8 cellular contexts compared by ENCODE assay signal in the genomic region with DNA sequence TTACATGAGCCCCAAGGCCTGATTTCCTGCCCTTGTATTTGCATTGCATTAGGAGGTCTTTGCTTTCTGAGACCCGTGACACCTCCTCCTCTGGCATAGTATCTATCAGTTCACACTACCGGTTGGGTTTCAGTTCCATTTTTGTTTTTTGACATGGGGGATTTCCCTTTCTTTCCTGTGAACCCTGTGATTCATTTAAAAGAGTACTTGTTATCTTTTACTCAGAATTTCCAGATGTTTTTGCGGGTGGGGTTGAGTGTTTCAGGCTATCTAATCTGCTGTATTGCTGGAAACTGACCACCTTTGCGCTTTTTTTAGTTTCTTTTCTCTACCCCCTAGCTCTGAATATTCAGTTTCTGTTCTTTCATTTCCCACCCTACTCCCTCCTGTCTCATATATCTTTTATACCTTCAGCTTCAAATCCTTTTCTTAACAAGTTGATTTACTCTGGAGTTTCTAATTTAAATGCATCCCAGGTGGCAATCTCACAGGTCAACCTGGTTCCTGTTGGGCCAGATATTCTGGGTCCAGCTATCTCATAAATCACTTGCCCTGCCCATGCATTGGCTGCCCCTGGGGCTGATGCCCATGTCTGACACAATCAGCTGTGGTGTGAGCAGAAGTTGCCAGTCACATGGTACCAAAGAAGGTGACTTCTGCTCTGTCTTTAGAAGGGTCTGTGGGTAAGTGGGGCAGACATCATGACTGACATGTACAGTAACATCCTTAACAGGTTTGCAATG. TPM values are rescaled to one million over a fixed set of nuclear protein-coding genes. Genes with fewer than 3 reads are reported as not detected.
DNase-seq lines count a peak whose midpoint lies in the region; ATAC-seq lines count a peak whose summit lies in the region.

No MANE protein-coding gene starts in this region.

- H3K27me3 ChIP-seq in H7 (ENCODE audit: control insufficient read depth, insufficient read depth, low read length), result no peaks in the 10 kb centered on the region

- peak; percentile 95 for DNase-seq in OCI-M1 (lab: John Stamatoyannopoulos, UW)
- DNase-seq in activated naive CD4-positive, alpha-beta T cell treated with anti-CD3 and anti-CD28 coated beads, Interleukin-2, amount 50 U/mL, for 16 hours, result peak; percentile 59
- DNase-seq in pons (ENCODE audit: low spot score), result peak; percentile 63
- DNase-seq in middle frontal gyrus (ENCODE audit: extremely low spot score, low spot score), result no peak
- no peak for DNase-seq in H7
- no peak for DNase-seq in NCI-H2107 (lab: John Stamatoyannopoulos, UW)

- H3K36me3 ChIP-seq in H7 (replicated peaks; ENCODE audit: control insufficient read depth, insufficient read depth, low read length), result no peaks in the 10 kb centered on the region

- no peak overlapping the region for H3K4me3 ChIP-seq in H7 (ENCODE audit: insufficient read depth, low read depth, low read length)

- ATAC-seq in GM18517 (IDR thresholded peaks at IDR 0.05; ENCODE audit: unreplicated experiment) (peak; percentile 63), HG02798 (IDR thresholded peaks at IDR 0.05; ENCODE audit: poor library complexity, unreplicated experiment) (peak; percentile 79)

RNA-seq across cellular contexts. Expression of a gene that starts 14.3 kb away (rescaled TPM):
- total RNA-seq in H7 (2014; rRNA removed; shearing (Covaris generic)), result 10.1 and 12.8 TPM in 2 replicates

Comparison
In these comparisons a context has a peak if more than half of its experiments do, and no peak if none do; other contexts are left out.
1. DNase-seq: peak in OCI-M1 (single experiment), activated naive CD4-positive, alpha-beta T cell treated with anti-CD3 and anti-CD28 coated beads, Interleukin-2, amount 50 U/mL, for 16 hours (single experiment) and pons (single experiment); none in middle frontal gyrus (single experiment), H7 (single experiment) and NCI-H2107 (single experiment).